In genomic region chr20:325043-325888, GRCh38 we compare ENCODE assay signal across 8 cellular contexts. TPM values are rescaled to one million over a fixed set of nuclear protein-coding genes. Genes with fewer than 3 reads are reported as not detected.
DNase-seq lines count a peak whose midpoint lies in the region; ATAC-seq and TF ChIP-seq lines count a peak whose summit lies in the region.

Gene SOX12, plus strand, starts transcription at chr20:325552. Its CDS starts 373 bp downstream, at chr20:325925.

- WGBS in thymus: under 1% methylated on average over 106 of the region's 106 CpGs

- H3K4me3 ChIP-seq in GM12865 (ENCODE audit: low read depth, low read length): peak within 1 kb of the TSS; percentile 85
- peak within 1 kb of the TSS; percentile 78 for H3K4me3 ChIP-seq in thymus (ENCODE audit: low read length)

- peaks cover 7% of the 10 kb centered on the region for H3K4me1 ChIP-seq in thymus (ENCODE audit: control insufficient read depth, insufficient read depth, low read length)

- H3K27me3 ChIP-seq in thymus (ENCODE audit: control insufficient read depth, insufficient read depth): no peaks in the 10 kb centered on the region

- H3K27ac Mint-ChIP-seq in activated naive CD8-positive, alpha-beta T cell treated with anti-CD3 and anti-CD28 coated beads for 36 hours: peak within 1 kb of the TSS; percentile 92
- peak within 1 kb of the TSS; percentile 97 for H3K27ac Mint-ChIP-seq in glutamatergic neuron (ENCODE audit: unreplicated experiment)
- H3K27ac Mint-ChIP-seq in osteocyte (ENCODE audit: unreplicated experiment): peak within 1 kb of the TSS; percentile 94

- no peaks in the 10 kb centered on the region for H3K9me3 ChIP-seq in thymus (ENCODE audit: control insufficient read depth)

- peaks cover 28% of the 10 kb centered on the region for H3K4me1 Mint-ChIP-seq in activated naive CD8-positive, alpha-beta T cell treated with anti-CD3 and anti-CD28 coated beads for 36 hours
- H3K4me1 Mint-ChIP-seq in glutamatergic neuron (ENCODE audit: low read depth, unreplicated experiment) (peaks cover 17% of the 10 kb centered on the region), osteocyte (ENCODE audit: unreplicated experiment) (peaks cover 33% of the 10 kb centered on the region)

- peak; percentile 97 for DNase-seq in GM12865 (ENCODE audit: low read depth)
- DNase-seq in NCI-H1105 treated with DMSO at 0.1 percent for 48 hours (lab: John Stamatoyannopoulos, UW): peak; percentile 90
- peak; percentile 56 for DNase-seq in SKM-1 (lab: John Stamatoyannopoulos, UW; ENCODE audit: unreplicated experiment)
- peak; percentile 99 for DNase-seq in activated naive CD8-positive, alpha-beta T cell treated with anti-CD3 and anti-CD28 coated beads for 36 hours
- DNase-seq in glutamatergic neuron: peak; percentile 100
- DNase-seq in osteocyte (ENCODE audit: extremely low spot score, unreplicated experiment): peak; percentile 99

- peak within 1 kb of the TSS; percentile 96 for H3K27ac ChIP-seq in thymus (ENCODE audit: low read depth)

- peaks cover 13% of the 10 kb centered on the region for H3K36me3 Mint-ChIP-seq in activated naive CD8-positive, alpha-beta T cell treated with anti-CD3 and anti-CD28 coated beads for 36 hours
- H3K36me3 Mint-ChIP-seq in glutamatergic neuron (ENCODE audit: unreplicated experiment) (peaks cover 9% of the 10 kb centered on the region), osteocyte (ENCODE audit: unreplicated experiment) (peaks cover 5% of the 10 kb centered on the region)

- H3K9me3 Mint-ChIP-seq in activated naive CD8-positive, alpha-beta T cell treated with anti-CD3 and anti-CD28 coated beads for 36 hours: no peaks in the 10 kb centered on the region
- H3K9me3 Mint-ChIP-seq in glutamatergic neuron (ENCODE audit: unreplicated experiment) (peaks cover 29% of the 10 kb centered on the region), osteocyte (ENCODE audit: unreplicated experiment) (no peaks in the 10 kb centered on the region)

- no peak for TF ChIP-seq CTCF in GM12865 (IDR thresholded peaks at IDR 0.05; ENCODE audit: insufficient read depth, low read depth, low read length, missing control alignments)
- no peak for TF ChIP-seq CTCF in glutamatergic neuron (IDR thresholded peaks at IDR 0.05; ENCODE audit: partially characterized antibody, unreplicated experiment)
- no peak for TF ChIP-seq CTCF in osteocyte (IDR thresholded peaks at IDR 0.05)

- H3K36me3 ChIP-seq in thymus (ENCODE audit: control insufficient read depth, insufficient read depth): no peaks in the 10 kb centered on the region

- no peaks in the 10 kb centered on the region for H3K27me3 Mint-ChIP-seq in activated naive CD8-positive, alpha-beta T cell treated with anti-CD3 and anti-CD28 coated beads for 36 hours
- H3K27me3 Mint-ChIP-seq in glutamatergic neuron (ENCODE audit: unreplicated experiment): peaks cover 18% of the 10 kb centered on the region
- H3K27me3 Mint-ChIP-seq in osteocyte (ENCODE audit: unreplicated experiment): no peaks in the 10 kb centered on the region

- peak within 1 kb of the TSS; percentile 88 for H3K4me3 Mint-ChIP-seq in activated naive CD8-positive, alpha-beta T cell treated with anti-CD3 and anti-CD28 coated beads for 36 hours
- peak within 1 kb of the TSS; percentile 95 for H3K4me3 Mint-ChIP-seq in glutamatergic neuron (ENCODE audit: unreplicated experiment)
- peak within 1 kb of the TSS; percentile 85 for H3K4me3 Mint-ChIP-seq in osteocyte (ENCODE audit: unreplicated experiment)

- ATAC-seq in HG02678 (IDR thresholded peaks at IDR 0.05; ENCODE audit: unreplicated experiment): peak; percentile 77

RNA-seq across cellular contexts. Expression of gene SOX12, which starts in this region (rescaled TPM):
- 10 to 100 TPM; 13.1 to 13.3 TPM for total RNA-seq in activated naive CD8-positive, alpha-beta T cell treated with anti-CD3 and anti-CD28 coated beads for 36 hours
- total RNA-seq in glutamatergic neuron (ENCODE audit: unreplicated experiment) (67.0 TPM), osteocyte (30.8 and 31.7 TPM in 2 replicates)
- 4.7 TPM for polyA plus RNA-seq in thymus

Comparison
In these comparisons a context has a peak if more than half of its experiments do, and no peak if none do; other contexts are left out.
1. Peak in every context shown above with its lines: DNase-seq, ATAC-seq, H3K4me3 ChIP-seq and H3K27ac ChIP-seq.